20 cellular contexts compared by ENCODE assay signal in genomic region chr7:143507094-143507518, GRCh38. TPM values are rescaled to one million over a fixed set of nuclear protein-coding genes. Genes with fewer than 3 reads are reported as not detected.
A peak's percentile ranks its signal among the peaks of the same experiment; 100 is the strongest.
DNase-seq lines count a peak whose midpoint lies in the region; ATAC-seq and TF ChIP-seq lines count a peak whose summit lies in the region.
"Had no signal": no experiment of that assay in that cellular context is flagged by ENCODE, and none has a peak within 500 bp of the region (broad histone marks: within the 10 kb centered on the region; RNA-seq: fewer than 3 reads in every experiment).

No MANE protein-coding gene starts in this region.

- peak; percentile 51 to 61 for ATAC-seq in activated T-cell treated with anti-CD3 and anti-CD28 coated beads, Interleukin-2, amount 50 U/mL, for 72 hours (replicated peaks in 1 of 2)
- peak; percentile 72 for ATAC-seq in activated T-helper 17 cell treated with anti-CD3 and anti-CD28 coated beads, Interleukin-2, amount 50 U/mL, for 72 hours (replicated peaks)
- ATAC-seq in foreskin keratinocyte (peak; percentile 77), right cardiac atrium (no peak)
- ATAC-seq in stimulated activated effector memory CD8-positive, alpha-beta T cell treated with anti-CD3 and anti-CD28 coated beads, Interleukin-12 subunit alpha, Interleukin-12 subunit beta, amount 100 ng/mL, for 72 hours, result peak; percentile 44
- ATAC-seq: A549, GM12878 had no signal

- H3K9me3 ChIP-seq in right cardiac atrium (ENCODE audit: control insufficient read depth, low read length) (no peaks in the 10 kb centered on the region), MG63 (no peaks in the 10 kb centered on the region)
- H3K9me3 ChIP-seq: A549 had no signal

- peak overlapping the region; percentile 31 for H3K27ac ChIP-seq in foreskin keratinocyte
- H3K27ac ChIP-seq in right cardiac atrium (ENCODE audit: low read length), result no peak overlapping the region
- H3K27ac ChIP-seq: A549; BLaER1 treated with 17β-estradiol and CSF1 and Interleukin-3, amounts not matched to agents 10 nM and 100 nM; GM23248; PC-9 had no signal

- no peak for DNase-seq in activated T-cell treated with anti-CD3 and anti-CD28 coated beads, Interleukin-2, amount 50 U/mL, for 72 hours
- no peak for DNase-seq in activated T-cell treated with anti-CD3 and anti-CD28 coated beads, Interleukin-2, amount 50 U/mL, for 24 hours
- DNase-seq in foreskin keratinocyte, result peak in 1 of 2 donors; percentile 60
- DNase-seq in stimulated activated effector memory CD8-positive, alpha-beta T cell treated with anti-CD3 and anti-CD28 coated beads, Interleukin-12 subunit alpha, Interleukin-12 subunit beta, amount 100 ng/mL, for 72 hours (ENCODE audit: low spot score in 2 of 2), result no peak
- no peak for DNase-seq in stimulated activated CD4-positive, alpha-beta T cell treated with anti-CD3 and anti-CD28 coated beads, Interleukin-15, amount 100 ng/mL, for 24 hours
- DNase-seq in right cardiac atrium, result no peak
- DNase-seq in MG63, result no peak
- DNase-seq: GDM1, GM23248, HCEC 1CT, NCI-H1048, NCI-H146, NCI-H2081 treated with DMSO at 0.1 percent for 48 hours, NCI-H510A treated with DMSO at 0.1 percent for 48 hours, PC-9 had no signal

- H3K4me1 Mint-ChIP-seq in activated T-cell treated with anti-CD3 and anti-CD28 coated beads, Interleukin-2, amount 50 U/mL, for 72 hours (ENCODE audit: low read depth), result peaks cover 13% of the 10 kb centered on the region
- H3K4me1 Mint-ChIP-seq in activated T-cell treated with anti-CD3 and anti-CD28 coated beads, Interleukin-2, amount 50 U/mL, for 24 hours (ENCODE audit: low read depth), result peaks cover 21% of the 10 kb centered on the region
- H3K4me1 Mint-ChIP-seq in activated T-helper 17 cell treated with anti-CD3 and anti-CD28 coated beads, Interleukin-2, amount 50 U/mL, for 72 hours, result peaks cover 5% of the 10 kb centered on the region
- H3K4me1 Mint-ChIP-seq in stimulated activated effector memory CD8-positive, alpha-beta T cell treated with anti-CD3 and anti-CD28 coated beads, Interleukin-12 subunit alpha, Interleukin-12 subunit beta, amount 100 ng/mL, for 72 hours, result no peaks in the 10 kb centered on the region
- H3K4me1 Mint-ChIP-seq: IgD-negative memory B cell had no signal

- intact Hi-C loops in right cardiac atrium (cut with DNase I), result no loop called here

- no peak for TF ChIP-seq CTCF in foreskin keratinocyte (conservative IDR thresholded peaks at IDR 0.05)

- peak overlapping the region; percentile 55 for H3K27ac Mint-ChIP-seq in activated T-cell treated with anti-CD3 and anti-CD28 coated beads, Interleukin-2, amount 50 U/mL, for 72 hours
- no peak overlapping the region for H3K27ac Mint-ChIP-seq in activated T-cell treated with anti-CD3 and anti-CD28 coated beads, Interleukin-2, amount 50 U/mL, for 24 hours
- no peak overlapping the region for H3K27ac Mint-ChIP-seq in activated T-helper 17 cell treated with anti-CD3 and anti-CD28 coated beads, Interleukin-2, amount 50 U/mL, for 72 hours
- no peak overlapping the region for H3K27ac Mint-ChIP-seq in stimulated activated effector memory CD8-positive, alpha-beta T cell treated with anti-CD3 and anti-CD28 coated beads, Interleukin-12 subunit alpha, Interleukin-12 subunit beta, amount 100 ng/mL, for 72 hours
- H3K27ac Mint-ChIP-seq: IgD-negative memory B cell had no signal

- no peaks in the 10 kb centered on the region for H3K27me3 Mint-ChIP-seq in activated T-cell treated with anti-CD3 and anti-CD28 coated beads, Interleukin-2, amount 50 U/mL, for 72 hours (ENCODE audit: low read depth)
- no peaks in the 10 kb centered on the region for H3K27me3 Mint-ChIP-seq in activated T-cell treated with anti-CD3 and anti-CD28 coated beads, Interleukin-2, amount 50 U/mL, for 24 hours
- H3K27me3 Mint-ChIP-seq in activated T-helper 17 cell treated with anti-CD3 and anti-CD28 coated beads, Interleukin-2, amount 50 U/mL, for 72 hours, result no peaks in the 10 kb centered on the region

- peaks cover 0 to 3% of the 10 kb centered on the region in 2 donors for H3K36me3 Mint-ChIP-seq in activated T-cell treated with anti-CD3 and anti-CD28 coated beads, Interleukin-2, amount 50 U/mL, for 72 hours (ENCODE audit: insufficient read depth in 2 of 2)
- peaks cover 6% of the 10 kb centered on the region for H3K36me3 Mint-ChIP-seq in activated T-cell treated with anti-CD3 and anti-CD28 coated beads, Interleukin-2, amount 50 U/mL, for 24 hours (ENCODE audit: low read depth)
- H3K36me3 Mint-ChIP-seq in activated T-helper 17 cell treated with anti-CD3 and anti-CD28 coated beads, Interleukin-2, amount 50 U/mL, for 72 hours (ENCODE audit: low read depth), result no peaks in the 10 kb centered on the region
- no peaks in the 10 kb centered on the region for H3K36me3 Mint-ChIP-seq in stimulated activated effector memory CD8-positive, alpha-beta T cell treated with anti-CD3 and anti-CD28 coated beads, Interleukin-12 subunit alpha, Interleukin-12 subunit beta, amount 100 ng/mL, for 72 hours
- H3K36me3 Mint-ChIP-seq: IgD-negative memory B cell had no signal

- peaks cover 2 to 3% of the 10 kb centered on the region in 2 donors for H3K9me3 Mint-ChIP-seq in activated T-cell treated with anti-CD3 and anti-CD28 coated beads, Interleukin-2, amount 50 U/mL, for 72 hours
- H3K9me3 Mint-ChIP-seq in activated T-cell treated with anti-CD3 and anti-CD28 coated beads, Interleukin-2, amount 50 U/mL, for 24 hours, result no peaks in the 10 kb centered on the region
- H3K9me3 Mint-ChIP-seq in activated T-helper 17 cell treated with anti-CD3 and anti-CD28 coated beads, Interleukin-2, amount 50 U/mL, for 72 hours, result peaks cover 3% of the 10 kb centered on the region
- no peaks in the 10 kb centered on the region for H3K9me3 Mint-ChIP-seq in stimulated activated effector memory CD8-positive, alpha-beta T cell treated with anti-CD3 and anti-CD28 coated beads, Interleukin-12 subunit alpha, Interleukin-12 subunit beta, amount 100 ng/mL, for 72 hours
- H3K9me3 Mint-ChIP-seq: IgD-negative memory B cell had no signal

- H3K4me3 Mint-ChIP-seq in activated T-cell treated with anti-CD3 and anti-CD28 coated beads, Interleukin-2, amount 50 U/mL, for 72 hours, result peak overlapping the region in 1 of 2 donors; percentile 16
- H3K4me3 Mint-ChIP-seq in activated T-cell treated with anti-CD3 and anti-CD28 coated beads, Interleukin-2, amount 50 U/mL, for 24 hours, result no peak overlapping the region
- no peak overlapping the region for H3K4me3 Mint-ChIP-seq in activated T-helper 17 cell treated with anti-CD3 and anti-CD28 coated beads, Interleukin-2, amount 50 U/mL, for 72 hours
- no peak overlapping the region for H3K4me3 Mint-ChIP-seq in stimulated activated effector memory CD8-positive, alpha-beta T cell treated with anti-CD3 and anti-CD28 coated beads, Interleukin-12 subunit alpha, Interleukin-12 subunit beta, amount 100 ng/mL, for 72 hours

- H3K27me3 ChIP-seq in foreskin keratinocyte (no peaks in the 10 kb centered on the region), right cardiac atrium (ENCODE audit: control insufficient read depth, insufficient read depth) (no peaks in the 10 kb centered on the region), MG63 (no peaks in the 10 kb centered on the region)
- H3K27me3 ChIP-seq: BLaER1 treated with 17β-estradiol and CSF1 and Interleukin-3, amounts not matched to agents 10 nM and 100 nM had no signal

- H3K4me1 ChIP-seq in foreskin keratinocyte, result peaks cover 6% of the 10 kb centered on the region
- H3K4me1 ChIP-seq in right cardiac atrium (ENCODE audit: control insufficient read depth, insufficient read depth, low read length), result no peaks in the 10 kb centered on the region
- H3K4me1 ChIP-seq: A549 had no signal

- H3K36me3 ChIP-seq in MG63, result no peaks in the 10 kb centered on the region
- H3K36me3 ChIP-seq: BLaER1 treated with 17β-estradiol and CSF1 and Interleukin-3, amounts not matched to agents 10 nM and 100 nM had no signal

- 70% methylated on average over 3 of the region's 3 CpGs for WGBS in right cardiac atrium

- H3K4me3 ChIP-seq in right cardiac atrium (ENCODE audit: low read length) (no peak overlapping the region), MG63 (no peak overlapping the region)
- H3K4me3 ChIP-seq: A549; BLaER1 treated with 17β-estradiol and CSF1 and Interleukin-3, amounts not matched to agents 10 nM and 100 nM; GM12878; GM23248; PC-9 had no signal

RNA-seq across cellular contexts. Expression of gene TAS2R41, which starts 29.4 kb away (rescaled TPM):
- total RNA-seq in activated T-cell treated with anti-CD3 and anti-CD28 coated beads, Interleukin-2, amount 50 U/mL, for 72 hours, result not detected
- total RNA-seq in activated T-helper 17 cell treated with anti-CD3 and anti-CD28 coated beads, Interleukin-2, amount 50 U/mL, for 72 hours, result not detected
- not detected in 2 replicates for total RNA-seq in foreskin keratinocyte
- not detected in 2 replicates for polyA plus RNA-seq in foreskin keratinocyte
- not detected for total RNA-seq in right cardiac atrium
- not detected for polyA plus RNA-seq in right cardiac atrium
- total RNA-seq in MG63 (2014; rRNA removed; shearing (Covaris generic); ENCODE audit: low replicate concordance), result not detected in 2 replicates
- total RNA-seq: GM12878, GM23248, PC-9 had no signal
- polyA plus RNA-seq: A549, GM12878, GM23248, IgD-negative memory B cell had no signal

Comparison
In these comparisons a context has a peak if more than half of its experiments do, and no peak if none do; other contexts are left out.
1. ATAC-seq: peak in activated T-cell treated with anti-CD3 and anti-CD28 coated beads, Interleukin-2, amount 50 U/mL, for 72 hours (2 of 2), activated T-helper 17 cell treated with anti-CD3 and anti-CD28 coated beads, Interleukin-2, amount 50 U/mL, for 72 hours (single experiment), foreskin keratinocyte (single experiment) and stimulated activated effector memory CD8-positive, alpha-beta T cell treated with anti-CD3 and anti-CD28 coated beads, Interleukin-12 subunit alpha, Interleukin-12 subunit beta, amount 100 ng/mL, for 72 hours (single experiment); none in right cardiac atrium (0 of 2).